In the genomic region with DNA sequence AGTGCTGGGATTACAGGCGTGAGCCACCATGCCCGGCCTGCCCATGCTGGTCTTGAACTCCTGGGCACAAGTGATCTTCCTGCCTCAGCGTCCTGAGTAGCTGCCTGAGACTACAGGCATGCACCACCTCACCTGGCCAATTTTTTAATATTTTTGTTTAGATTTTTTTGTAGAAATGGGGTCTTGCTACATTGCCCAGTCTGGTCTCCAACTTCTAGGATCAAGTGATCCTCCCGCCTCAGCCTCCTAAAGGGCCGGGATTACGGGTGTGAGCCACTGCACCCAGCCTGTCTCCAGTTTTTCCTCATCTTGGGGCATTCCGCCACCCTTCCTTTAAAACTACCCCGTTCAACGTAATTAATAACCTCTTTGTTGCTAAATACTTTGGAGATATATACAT, we compare ENCODE assay signal across 30 cellular contexts. TPM values are rescaled to one million over a fixed set of nuclear protein-coding genes. Genes with fewer than 3 reads are reported as not detected.
DNase-seq lines count a peak whose midpoint lies in the region; ATAC-seq and TF ChIP-seq lines count a peak whose summit lies in the region.
"Had no signal": no experiment of that assay in that cellular context is flagged by ENCODE, and none has a peak within 500 bp of the region (broad histone marks: within the 10 kb centered on the region; RNA-seq: fewer than 3 reads in every experiment).

No MANE protein-coding gene starts in this region.

- no peak overlapping the region for H3K4me3 Mint-ChIP-seq in T-helper 1 cell treated with Interleukin-12 subunit alpha and Interleukin-12 subunit beta and Interleukin-4 antibody, amounts not matched to agents 30 μg/mL and 1 μg/mL, for 36 hours
- peak overlapping the region; percentile 44 for H3K4me3 Mint-ChIP-seq in activated naive CD8-positive, alpha-beta T cell
- H3K4me3 Mint-ChIP-seq in stimulated activated naive CD8-positive, alpha-beta T cell treated with anti-CD3 and anti-CD28 coated beads, Interleukin-15, amount 100 ng/mL, for 72 hours: peak overlapping the region; percentile 16 to 47
- H3K4me3 Mint-ChIP-seq: endodermal cell, IgD-negative memory B cell had no signal

- TF ChIP-seq POLR2A in vagina (IDR thresholded peaks at IDR 0.05): no peak

- H3K4me3 ChIP-seq in left ventricle myocardium inferior (no peak overlapping the region), vagina (no peak overlapping the region)
- H3K4me3 ChIP-seq: adrenal gland, body of pancreas, Peyer's patch, skin epidermis, tibial nerve had no signal

- H3K36me3 ChIP-seq in left ventricle myocardium inferior: peaks cover 46% of the 10 kb centered on the region
- H3K36me3 ChIP-seq in vagina: peaks cover 0 to 38% of the 10 kb centered on the region in 2 donors

- peaks cover 47% of the 10 kb centered on the region for H3K36me3 Mint-ChIP-seq in T-helper 1 cell treated with Interleukin-12 subunit alpha and Interleukin-12 subunit beta and Interleukin-4 antibody, amounts not matched to agents 30 μg/mL and 1 μg/mL, for 36 hours (ENCODE audit: low read depth)
- H3K36me3 Mint-ChIP-seq in activated naive CD8-positive, alpha-beta T cell: peaks cover 27% of the 10 kb centered on the region

- H3K4me1 Mint-ChIP-seq in T-helper 1 cell treated with Interleukin-12 subunit alpha and Interleukin-12 subunit beta and Interleukin-4 antibody, amounts not matched to agents 30 μg/mL and 1 μg/mL, for 36 hours (ENCODE audit: low read depth): peaks cover 50% of the 10 kb centered on the region
- peaks cover 68% of the 10 kb centered on the region for H3K4me1 Mint-ChIP-seq in activated naive CD8-positive, alpha-beta T cell (ENCODE audit: low read depth)
- peaks cover 79% of the 10 kb centered on the region for H3K4me1 Mint-ChIP-seq in stimulated activated naive CD8-positive, alpha-beta T cell treated with anti-CD3 and anti-CD28 coated beads, Interleukin-15, amount 100 ng/mL, for 72 hours

- intact Hi-C loops in left ventricle myocardium superior (cut with micrococcal nuclease): loop anchor here (10.0 kb wide), 1 partner anchor 75 kb away; no protein-coding TSS in a partner anchor
- intact Hi-C loops in left ventricle myocardium inferior (cut with micrococcal nuclease): loop anchor here (5.0 kb wide), 1 partner anchor 73 kb away; no protein-coding TSS in a partner anchor
- intact Hi-C loops in vagina (cut with DNase I): no loop called here

- H3K27me3 ChIP-seq in left ventricle myocardium inferior (ENCODE audit: low read depth) (no peaks in the 10 kb centered on the region), vagina (no peaks in the 10 kb centered on the region)
- H3K27me3 ChIP-seq: adrenal gland, body of pancreas, Peyer's patch, tibial nerve had no signal

- no peak for ATAC-seq in left ventricle myocardium superior
- ATAC-seq in stimulated activated naive CD8-positive, alpha-beta T cell treated with anti-CD3 and anti-CD28 coated beads, Interleukin-15, amount 100 ng/mL, for 72 hours: no peak
- ATAC-seq: activated T-cell treated with anti-CD3 and anti-CD28 coated beads, Interleukin-2, amount 50 U/mL, for 4 hours; body of pancreas had no signal

- H3K27ac ChIP-seq in left ventricle myocardium inferior (replicated peaks): no peak overlapping the region
- no peak overlapping the region for H3K27ac ChIP-seq in vagina
- H3K27ac ChIP-seq: 22Rv1, adrenal gland, body of pancreas, parathyroid adenoma, Peyer's patch, tibial nerve had no signal

- H3K9me3 ChIP-seq in left ventricle myocardium inferior (replicated peaks): no peaks in the 10 kb centered on the region
- no peaks in the 10 kb centered on the region for H3K9me3 ChIP-seq in vagina
- H3K9me3 ChIP-seq: adrenal gland, body of pancreas, Peyer's patch, tibial nerve had no signal

- H3K4me1 ChIP-seq in left ventricle myocardium inferior (peaks cover 15% of the 10 kb centered on the region), vagina (peaks cover 26% of the 10 kb centered on the region)
- H3K4me1 ChIP-seq: Peyer's patch had no signal

- TF ChIP-seq CTCF in left ventricle myocardium inferior (IDR thresholded peaks at IDR 0.05; ENCODE audit: borderline replicate concordance): no peak
- no peak for TF ChIP-seq CTCF in vagina (IDR thresholded peaks at IDR 0.05)

- peaks cover 3% of the 10 kb centered on the region for H3K9me3 Mint-ChIP-seq in T-helper 1 cell treated with Interleukin-12 subunit alpha and Interleukin-12 subunit beta and Interleukin-4 antibody, amounts not matched to agents 30 μg/mL and 1 μg/mL, for 36 hours
- no peaks in the 10 kb centered on the region for H3K9me3 Mint-ChIP-seq in activated naive CD8-positive, alpha-beta T cell (ENCODE audit: low read depth)
- H3K9me3 Mint-ChIP-seq in stimulated activated naive CD8-positive, alpha-beta T cell treated with anti-CD3 and anti-CD28 coated beads, Interleukin-15, amount 100 ng/mL, for 72 hours: no peaks in the 10 kb centered on the region
- H3K9me3 Mint-ChIP-seq: activated T-cell treated with anti-CD3 and anti-CD28 coated beads, Interleukin-2, amount 50 U/mL, for 4 hours; endodermal cell; IgD-negative memory B cell had no signal

- no peaks in the 10 kb centered on the region for H3K27me3 Mint-ChIP-seq in T-helper 1 cell treated with Interleukin-12 subunit alpha and Interleukin-12 subunit beta and Interleukin-4 antibody, amounts not matched to agents 30 μg/mL and 1 μg/mL, for 36 hours (ENCODE audit: low read depth)
- no peaks in the 10 kb centered on the region for H3K27me3 Mint-ChIP-seq in activated naive CD8-positive, alpha-beta T cell
- no peaks in the 10 kb centered on the region for H3K27me3 Mint-ChIP-seq in stimulated activated naive CD8-positive, alpha-beta T cell treated with anti-CD3 and anti-CD28 coated beads, Interleukin-15, amount 100 ng/mL, for 72 hours
- H3K27me3 Mint-ChIP-seq: IgD-negative memory B cell had no signal

- no peak for DNase-seq in T-helper 1 cell
- DNase-seq in left ventricle myocardium superior: peak; percentile 7
- DNase-seq in left ventricle myocardium inferior: no peak
- no peak for DNase-seq in stimulated activated naive CD8-positive, alpha-beta T cell treated with anti-CD3 and anti-CD28 coated beads, Interleukin-15, amount 100 ng/mL, for 72 hours
- DNase-seq in vagina (ENCODE audit: extremely low spot score in 2 of 2): no peak
- DNase-seq in activated effector memory CD4-positive, alpha-beta T cell treated with anti-CD3 and anti-CD28 coated beads, Interleukin-2, amount 50 U/mL, for 16 hours: no peak
- DNase-seq: activated T-cell treated with anti-CD3 and anti-CD28 coated beads, Interleukin-2, amount 50 U/mL, for 4 hours; adrenal gland; body of pancreas; C1 segment of cervical spinal cord; cerebellar nuclear complex; COR-L47; dermis blood vessel endothelial cell; endodermal cell; mesendoderm; NCI-H146; NCI-H2107; NCI-H446 treated with DMSO at 0.1 percent for 48 hours; NCI-H774; Peyer's patch; retina; SHP77 treated with DMSO at 0.1 percent for 48 hours; T1000 had no signal

- peak overlapping the region; percentile 80 for H3K27ac Mint-ChIP-seq in T-helper 1 cell treated with Interleukin-12 subunit alpha and Interleukin-12 subunit beta and Interleukin-4 antibody, amounts not matched to agents 30 μg/mL and 1 μg/mL, for 36 hours
- H3K27ac Mint-ChIP-seq in activated naive CD8-positive, alpha-beta T cell: peak overlapping the region; percentile 100
- H3K27ac Mint-ChIP-seq in stimulated activated naive CD8-positive, alpha-beta T cell treated with anti-CD3 and anti-CD28 coated beads, Interleukin-15, amount 100 ng/mL, for 72 hours: peak overlapping the region; percentile 70 to 81
- H3K27ac Mint-ChIP-seq: endodermal cell, IgD-negative memory B cell had no signal

RNA-seq across cellular contexts. Expression of gene PMF1, which starts 7.4 kb away (rescaled TPM):
- total RNA-seq in left ventricle myocardium superior: 65.1 TPM
- 55.8 TPM for total RNA-seq in left ventricle myocardium inferior
- 44.7 TPM for total RNA-seq in vagina

RNA-seq across cellular contexts. Expression of gene BGLAP, which starts 21.8 kb away (rescaled TPM):
- total RNA-seq in left ventricle myocardium superior (1.1 TPM), left ventricle myocardium inferior (0.30 TPM), vagina (not detected)
- total RNA-seq: dermis blood vessel endothelial cell had no signal

RNA-seq across cellular contexts. Expression of gene SLC25A44, which starts 26.3 kb away (rescaled TPM):
- 15.3 TPM for total RNA-seq in left ventricle myocardium superior
- total RNA-seq in left ventricle myocardium inferior: 14.4 TPM
- 14.0 TPM for total RNA-seq in vagina

RNA-seq across cellular contexts. Expression of gene PAQR6, which starts 27.6 kb away (rescaled TPM):
- 0.32 TPM for total RNA-seq in left ventricle myocardium superior
- total RNA-seq in left ventricle myocardium inferior: 0.47 TPM
- total RNA-seq in vagina: 2.0 TPM
